ENCODE assay signal across 10 cellular contexts in genomic region chr5:141851195-141851874, GRCh38. TPM values are rescaled to one million over a fixed set of nuclear protein-coding genes. Genes with fewer than 3 reads are reported as not detected.
A peak's percentile ranks its signal among the peaks of the same experiment; 100 is the strongest.
DNase-seq lines count a peak whose midpoint lies in the region; ATAC-seq lines count a peak whose summit lies in the region.
"Had no signal": no experiment of that assay in that cellular context is flagged by ENCODE, and none has a peak within 500 bp of the region (broad histone marks: within the 10 kb centered on the region; RNA-seq: fewer than 3 reads in every experiment).

No MANE protein-coding gene starts in this region.

- H3K27ac Mint-ChIP-seq in T-helper 17 cell: no peak overlapping the region
- H3K27ac Mint-ChIP-seq in stimulated activated effector memory CD8-positive, alpha-beta T cell treated with anti-CD3 and anti-CD28 coated beads, Interleukin-12 subunit alpha, Interleukin-12 subunit beta, amount 100 ng/mL, for 72 hours: peak overlapping the region; percentile 84

- H3K9me3 Mint-ChIP-seq in activated T-cell treated with anti-CD3 and anti-CD28 coated beads, Interleukin-2, amount 50 U/mL, for 4 hours: no peaks in the 10 kb centered on the region
- no peaks in the 10 kb centered on the region for H3K9me3 Mint-ChIP-seq in stimulated activated effector memory CD8-positive, alpha-beta T cell treated with anti-CD3 and anti-CD28 coated beads, Interleukin-12 subunit alpha, Interleukin-12 subunit beta, amount 100 ng/mL, for 72 hours

- peak overlapping the region; percentile 18 for H3K4me3 ChIP-seq in iPS-15b (ENCODE audit: low read depth, low read length)

- no peaks in the 10 kb centered on the region for H3K27me3 ChIP-seq in iPS-15b (ENCODE audit: control insufficient read depth, insufficient read depth, low read length)

- H3K27me3 Mint-ChIP-seq in activated T-cell treated with anti-CD3 and anti-CD28 coated beads, Interleukin-2, amount 50 U/mL, for 4 hours (ENCODE audit: low read depth): peaks cover 2% of the 10 kb centered on the region
- no peaks in the 10 kb centered on the region for H3K27me3 Mint-ChIP-seq in T-helper 17 cell

- ATAC-seq in activated T-cell treated with anti-CD3 and anti-CD28 coated beads, Interleukin-2, amount 50 U/mL, for 4 hours: no peak
- ATAC-seq in T-helper 17 cell (no peak), GM21576 (IDR thresholded peaks at IDR 0.05; ENCODE audit: unreplicated experiment) (no peak), GM19324 (IDR thresholded peaks at IDR 0.05; ENCODE audit: low FRiP score, unreplicated experiment) (no peak)
- no peak for ATAC-seq in stimulated activated effector memory CD8-positive, alpha-beta T cell treated with anti-CD3 and anti-CD28 coated beads, Interleukin-12 subunit alpha, Interleukin-12 subunit beta, amount 100 ng/mL, for 72 hours

- peak overlapping the region; percentile 70 for H3K9ac ChIP-seq in iPS-15b (ENCODE audit: low read depth, low read length)

- no peak for DNase-seq in activated T-cell treated with anti-CD3 and anti-CD28 coated beads, Interleukin-2, amount 50 U/mL, for 4 hours
- DNase-seq in activated T-cell treated with anti-CD3 and anti-CD28 coated beads, Interleukin-2, amount 50 U/mL, for 1 hour: no peak
- DNase-seq in T-helper 17 cell: no peak
- DNase-seq in stimulated activated effector memory CD8-positive, alpha-beta T cell treated with anti-CD3 and anti-CD28 coated beads, Interleukin-12 subunit alpha, Interleukin-12 subunit beta, amount 100 ng/mL, for 72 hours (ENCODE audit: low spot score in 2 of 2): no peak
- DNase-seq in NCI-H2227 treated with DMSO at 0.1 percent for 48 hours (lab: John Stamatoyannopoulos, UW): no peak
- DNase-seq: activated effector memory CD4-positive, alpha-beta T cell treated with Interleukin-2 at 50 U/mL for 16 hours; NCI-H2171 had no signal

- peak overlapping the region; percentile 73 for H3K4me3 Mint-ChIP-seq in activated T-cell treated with anti-CD3 and anti-CD28 coated beads, Interleukin-2, amount 50 U/mL, for 4 hours
- H3K4me3 Mint-ChIP-seq in T-helper 17 cell: peak overlapping the region; percentile 90
- H3K4me3 Mint-ChIP-seq in stimulated activated effector memory CD8-positive, alpha-beta T cell treated with anti-CD3 and anti-CD28 coated beads, Interleukin-12 subunit alpha, Interleukin-12 subunit beta, amount 100 ng/mL, for 72 hours: peak overlapping the region; percentile 77

- peaks cover 8% of the 10 kb centered on the region for H3K4me1 Mint-ChIP-seq in activated T-cell treated with anti-CD3 and anti-CD28 coated beads, Interleukin-2, amount 50 U/mL, for 4 hours (ENCODE audit: low read depth)
- H3K4me1 Mint-ChIP-seq in T-helper 17 cell: peaks cover 8% of the 10 kb centered on the region
- peaks cover 15% of the 10 kb centered on the region for H3K4me1 Mint-ChIP-seq in stimulated activated effector memory CD8-positive, alpha-beta T cell treated with anti-CD3 and anti-CD28 coated beads, Interleukin-12 subunit alpha, Interleukin-12 subunit beta, amount 100 ng/mL, for 72 hours

- H3K36me3 ChIP-seq in iPS-15b (ENCODE audit: control insufficient read depth, insufficient read depth, low read length): peaks cover 14% of the 10 kb centered on the region

- no peaks in the 10 kb centered on the region for H3K36me3 Mint-ChIP-seq in activated T-cell treated with anti-CD3 and anti-CD28 coated beads, Interleukin-2, amount 50 U/mL, for 4 hours (ENCODE audit: insufficient read depth)
- no peaks in the 10 kb centered on the region for H3K36me3 Mint-ChIP-seq in T-helper 17 cell (ENCODE audit: low read depth)
- no peaks in the 10 kb centered on the region for H3K36me3 Mint-ChIP-seq in stimulated activated effector memory CD8-positive, alpha-beta T cell treated with anti-CD3 and anti-CD28 coated beads, Interleukin-12 subunit alpha, Interleukin-12 subunit beta, amount 100 ng/mL, for 72 hours

- H3K9me3 ChIP-seq in T-helper 17 cell (ENCODE audit: control insufficient read depth, low read length, poor library complexity, severe bottlenecking): no peaks in the 10 kb centered on the region
- no peaks in the 10 kb centered on the region for H3K9me3 ChIP-seq in iPS-15b (ENCODE audit: control insufficient read depth, insufficient read depth, low read length)

- peaks cover 27% of the 10 kb centered on the region for H3K4me1 ChIP-seq in iPS-15b (ENCODE audit: control insufficient read depth, insufficient read depth, low read length)

RNA-seq across cellular contexts. Expression of gene PCDH1, which starts 26.9 kb away (rescaled TPM):
- under 1 TPM; 0.05 to 0.24 (median 0.14) TPM for total RNA-seq in activated T-cell treated with anti-CD3 and anti-CD28 coated beads, Interleukin-2, amount 50 U/mL, for 4 hours
- total RNA-seq in T-helper 17 cell: under 1 TPM; 0.57 to 0.87 TPM
